1 cellular context compared by ENCODE assay signal in genomic region chr13:113172419-113172926, GRCh38.
A peak's percentile ranks its signal among the peaks of the same experiment; 100 is the strongest.
TF ChIP-seq lines count a peak whose summit lies in the region.

No MANE protein-coding gene starts in this region.

TF ChIP-seq in HepG2, 621 proteins besides CTCF, POLR2A, EP300 and RAD21:
- TF ChIP-seq AGO2 (optimal IDR thresholded peaks at IDR 0.05; ENCODE audit: low read depth, low read length) (peak; percentile 35), THAP7 (CRISPR knock-in tag; IDR thresholded peaks at IDR 0.05) (no peak), MBD4 (IDR thresholded peaks at IDR 0.05; ENCODE audit: borderline replicate concordance, low read length) (no peak), HOMEZ (CRISPR knock-in tag; IDR thresholded peaks at IDR 0.05; ENCODE audit: low read depth) (no peak), ZNF687 (CRISPR knock-in tag; IDR thresholded peaks at IDR 0.05) (peak; percentile 29; the same call in 1 of the 2 replicates), GLI4 (CRISPR knock-in tag; IDR thresholded peaks at IDR 0.05; ENCODE audit: borderline replicate concordance) (no peak), THAP9 (CRISPR knock-in tag; IDR thresholded peaks at IDR 0.05; ENCODE audit: borderline replicate concordance) (no peak), TEAD2 (CRISPR knock-in tag; IDR thresholded peaks at IDR 0.05) (no peak), PCBP2 (optimal IDR thresholded peaks at IDR 0.05; ENCODE audit: low read depth, low read length, poor library complexity, severe bottlenecking) (no peak), KLF13 (CRISPR knock-in tag; IDR thresholded peaks at IDR 0.05) (no peak), CEBPB (IDR thresholded peaks at IDR 0.05; ENCODE audit: borderline replicate concordance, low read depth, low read length) (no peak), SP4 (CRISPR knock-in tag; IDR thresholded peaks at IDR 0.05) (no peak), HNF4A (CRISPR knock-in tag; IDR thresholded peaks at IDR 0.05) (no peak)
